Comparison of ENCODE assay signal across 7 cellular contexts in the genomic region with DNA sequence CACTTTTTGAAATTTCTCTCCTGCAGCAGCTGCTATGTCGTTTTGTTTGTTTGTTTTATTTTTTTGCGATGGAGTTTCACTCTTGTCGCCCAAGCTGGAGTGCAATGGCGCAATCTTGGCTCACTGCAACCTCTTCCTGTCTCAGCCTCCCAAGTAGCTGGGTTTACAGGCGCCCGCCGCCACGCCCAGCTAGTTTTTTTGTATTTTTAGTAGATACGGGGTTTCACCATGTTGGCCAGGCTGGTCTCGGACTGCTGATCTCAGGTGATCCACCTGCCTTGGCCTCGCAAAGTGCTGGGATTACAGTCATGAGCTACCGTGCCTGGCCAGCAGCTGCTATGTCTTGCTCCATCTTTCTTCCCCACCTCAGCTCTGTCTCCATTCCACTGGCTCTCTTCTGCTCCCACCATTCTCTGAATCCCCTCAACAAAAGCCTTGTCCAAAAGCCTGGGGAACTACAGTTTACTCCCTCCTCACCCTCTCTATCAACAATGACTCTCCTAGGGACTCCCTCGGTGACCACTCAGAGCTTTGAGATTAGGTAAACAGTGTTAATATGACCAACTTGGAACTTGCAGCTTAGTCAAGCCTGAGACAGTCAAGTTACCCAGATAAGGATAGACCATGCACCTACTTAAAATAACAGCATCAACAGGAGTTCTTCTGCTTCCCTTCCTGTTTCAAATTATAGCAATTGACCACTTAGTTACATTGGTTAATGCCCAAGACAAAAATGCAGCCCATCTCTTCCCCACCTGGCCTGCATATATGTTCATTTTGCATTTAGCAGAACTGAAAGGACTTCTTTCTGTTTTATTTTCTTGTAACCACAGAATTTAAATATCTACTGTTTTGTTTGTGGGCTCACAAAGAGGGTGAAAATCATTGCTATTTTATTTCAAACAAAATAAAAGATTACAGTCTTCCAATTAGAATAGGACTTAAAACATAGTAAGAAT.
DNase-seq lines count a peak whose midpoint lies in the region; ATAC-seq and TF ChIP-seq lines count a peak whose summit lies in the region.

No MANE protein-coding gene starts in this region.

- H3K4me1 ChIP-seq in OCI-LY1 (ENCODE audit: insufficient read depth, low read length, severe bottlenecking) (peaks cover 54% of the 10 kb centered on the region), osteoblast (ENCODE audit: insufficient read depth, low read length) (peaks cover 46% of the 10 kb centered on the region)

- H3K27ac ChIP-seq in OCI-LY1 (ENCODE audit: low read depth, low read length, poor library complexity, severe bottlenecking) (peak overlapping the region; percentile 84), osteoblast (ENCODE audit: low read depth, low read length) (peak overlapping the region; percentile 34), dorsolateral prefrontal cortex (no peak overlapping the region)

- no peak for TF ChIP-seq CTCF in OCI-LY1 (IDR thresholded peaks at IDR 0.05; ENCODE audit: low read length)
- no peak for TF ChIP-seq CTCF in osteoblast (IDR thresholded peaks at IDR 0.05; ENCODE audit: extremely low read depth, low read depth, low read length)
- TF ChIP-seq CTCF in dorsolateral prefrontal cortex (IDR thresholded peaks at IDR 0.05 in 54 of 56, conservative IDR thresholded peaks at IDR 0.05 in 2 of 56; ENCODE audit: low read depth in 1 of 56, partially characterized antibody in 56 of 56): no peak

- H3K27me3 ChIP-seq in OCI-LY1 (ENCODE audit: insufficient read depth, low read length): no peaks in the 10 kb centered on the region
- H3K27me3 ChIP-seq in osteoblast (ENCODE audit: insufficient read depth, low read length): no peaks in the 10 kb centered on the region
- H3K27me3 ChIP-seq in MG63: no peaks in the 10 kb centered on the region
- H3K27me3 ChIP-seq in dorsolateral prefrontal cortex: no peaks in the 10 kb centered on the region

- no peaks in the 10 kb centered on the region for H3K9me2 ChIP-seq in OCI-LY1 (ENCODE audit: low read depth, low read length)

- H3K79me2 ChIP-seq in OCI-LY1 (ENCODE audit: insufficient read depth, low read length): no peaks in the 10 kb centered on the region
- H3K79me2 ChIP-seq in osteoblast (ENCODE audit: insufficient read depth, low read length): no peaks in the 10 kb centered on the region

- peak overlapping the region; percentile 17 for H3K4me3 ChIP-seq in OCI-LY1 (ENCODE audit: low read depth, low read length, poor library complexity, severe bottlenecking)
- no peak overlapping the region for H3K4me3 ChIP-seq in osteoblast (ENCODE audit: insufficient read depth, low read length)
- H3K4me3 ChIP-seq in MG63: no peak overlapping the region
- H3K4me3 ChIP-seq in dorsolateral prefrontal cortex: no peak overlapping the region

- peak; percentile 83 for ATAC-seq in GM19035 (IDR thresholded peaks at IDR 0.05; ENCODE audit: unreplicated experiment)
- peak; percentile 74 for ATAC-seq in HG02763 (IDR thresholded peaks at IDR 0.05; ENCODE audit: unreplicated experiment)

- H4K20me1 ChIP-seq in OCI-LY1 (ENCODE audit: insufficient read depth, low read length) (no peaks in the 10 kb centered on the region), osteoblast (ENCODE audit: insufficient read depth, low read length) (no peaks in the 10 kb centered on the region)

- DNase-seq in osteoblast (ENCODE audit: insufficient read length, low spot score, missing footprints) (no peak), MG63 (no peak), nucleus accumbens (lab: John Stamatoyannopoulos, UW) (no peak), dorsolateral prefrontal cortex (no peak)

- peaks cover 6% of the 10 kb centered on the region; the same call in 1 of the 2 replicates for H3K36me3 ChIP-seq in OCI-LY1 (ENCODE audit: insufficient read depth, low read length)
- H3K36me3 ChIP-seq in osteoblast (ENCODE audit: insufficient read depth, low read length): no peaks in the 10 kb centered on the region
- H3K36me3 ChIP-seq in MG63: no peaks in the 10 kb centered on the region

- H3K9ac ChIP-seq in OCI-LY1 (ENCODE audit: low read length): peak overlapping the region; percentile 22

- peaks cover 8% of the 10 kb centered on the region; the same call in 1 of the 2 replicates for H3K9me3 ChIP-seq in OCI-LY1 (ENCODE audit: low read length)
- no peaks in the 10 kb centered on the region for H3K9me3 ChIP-seq in osteoblast (ENCODE audit: low read depth, low read length)
- no peaks in the 10 kb centered on the region for H3K9me3 ChIP-seq in MG63

- no peaks in the 10 kb centered on the region for H3F3A ChIP-seq in OCI-LY1 (ENCODE audit: insufficient read depth, low read length)

- intact Hi-C loops in dorsolateral prefrontal cortex (cut with DNase I): no loop called here

- H3K4me2 ChIP-seq in OCI-LY1 (ENCODE audit: low read length): peak overlapping the region; percentile 34
- H3K4me2 ChIP-seq in osteoblast (ENCODE audit: insufficient read depth, low read length): no peak overlapping the region

- no peak overlapping the region for H2AFZ ChIP-seq in OCI-LY1 (ENCODE audit: low read length)
- no peak overlapping the region for H2AFZ ChIP-seq in osteoblast (ENCODE audit: low read length)

Comparison
In these comparisons a context has a peak if more than half of its experiments do, and no peak if none do; other contexts are left out.
1. H3K27ac ChIP-seq: peak in OCI-LY1 (single experiment) and osteoblast (single experiment); none in dorsolateral prefrontal cortex (0 of 59).